ENCODE assay signal across 8 cellular contexts in the genomic region with DNA sequence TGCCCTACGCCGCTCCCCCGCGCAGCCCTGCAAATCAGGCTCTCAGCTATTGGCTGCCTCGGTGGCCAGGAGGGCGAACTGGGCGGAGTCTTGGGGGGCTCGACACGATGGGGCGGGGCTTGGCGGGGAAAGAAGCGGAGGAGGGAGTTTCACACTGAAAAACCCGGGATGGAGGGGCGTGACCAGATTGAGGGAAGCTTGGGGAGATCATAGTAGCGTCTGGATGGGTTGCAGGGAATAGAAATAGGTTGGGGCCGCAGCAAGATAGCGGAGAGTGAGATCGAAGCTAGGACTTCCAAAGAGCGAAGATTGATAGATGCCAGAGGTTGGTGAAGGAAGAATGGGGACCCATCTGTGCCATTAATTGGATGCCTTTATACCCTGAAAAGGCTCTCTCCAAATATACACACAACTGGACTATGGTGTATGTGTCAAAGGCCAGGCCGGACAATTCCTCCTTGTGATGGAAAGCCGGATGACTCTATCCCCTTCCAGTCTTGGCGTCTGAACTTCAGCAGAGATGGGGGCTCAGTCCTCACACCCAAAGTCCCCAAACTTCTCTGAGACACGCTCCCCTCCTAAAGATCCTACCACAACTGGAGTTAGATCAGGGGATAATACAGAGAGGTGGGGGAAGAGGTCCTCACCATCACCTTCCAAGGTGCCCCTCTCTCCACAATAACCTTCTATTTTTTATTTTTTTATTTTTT. TPM values are rescaled to one million over a fixed set of nuclear protein-coding genes. Genes with fewer than 3 reads are reported as not detected.
DNase-seq lines count a peak whose midpoint lies in the region; ATAC-seq and TF ChIP-seq lines count a peak whose summit lies in the region.

No MANE protein-coding gene starts in this region.

- TF ChIP-seq CTCF in GM13977 (IDR thresholded peaks at IDR 0.05; ENCODE audit: extremely low read depth, insufficient read depth, missing control alignments) (no peak), RWPE1 (conservative IDR thresholded peaks at IDR 0.05; ENCODE audit: low read depth) (no peak)

- H3K27ac Mint-ChIP-seq in activated naive CD8-positive, alpha-beta T cell treated with anti-CD3 and anti-CD28 coated beads for 36 hours, result no peak overlapping the region

- H3K27ac ChIP-seq in RWPE1, result no peak overlapping the region

- POLR2A ChIA-PET in RWPE1 (lab: Yijun Ruan, JAX; ENCODE audit: low non-redundant PET), result no interaction called here

- H3K27me3 Mint-ChIP-seq in activated naive CD8-positive, alpha-beta T cell treated with anti-CD3 and anti-CD28 coated beads for 36 hours, result peaks cover 45% of the 10 kb centered on the region

- peak; percentile 65 for DNase-seq in GM13977 (ENCODE audit: low spot score)
- DNase-seq in NCI-H524 treated with DMSO at 0.1 percent for 48 hours (lab: John Stamatoyannopoulos, UW), result peak; percentile 49
- DNase-seq in activated naive CD8-positive, alpha-beta T cell treated with anti-CD3 and anti-CD28 coated beads for 36 hours, result peak; percentile 79
- DNase-seq in left ventricle myocardium superior, result peak; percentile 82
- peak; percentile 85 for DNase-seq in sciatic nerve (ENCODE audit: low spot score)
- no peak for DNase-seq in RWPE1 (ENCODE audit: low spot score)
- DNase-seq in SKM-1 (lab: John Stamatoyannopoulos, UW; ENCODE audit: unreplicated experiment), result no peak

- in situ Hi-C loops in GM13977 (cut with MboI; ENCODE audit: low pct_unique_long_range_greater_than_20kb, low sequenced_read_pairs, unreplicated experiment), result no loop called here

- H3K36me3 Mint-ChIP-seq in activated naive CD8-positive, alpha-beta T cell treated with anti-CD3 and anti-CD28 coated beads for 36 hours, result no peaks in the 10 kb centered on the region

- peak; percentile 87 for ATAC-seq in left ventricle myocardium superior
- ATAC-seq in sciatic nerve, result peak; percentile 89
- ATAC-seq in GM18502 (IDR thresholded peaks at IDR 0.05; ENCODE audit: poor library complexity, unreplicated experiment), result no peak

- intact Hi-C loops in left ventricle myocardium superior (cut with micrococcal nuclease), result no loop called here
- intact Hi-C loops in sciatic nerve (cut with DNase I), result no loop called here

- no peaks in the 10 kb centered on the region for H3K9me3 Mint-ChIP-seq in activated naive CD8-positive, alpha-beta T cell treated with anti-CD3 and anti-CD28 coated beads for 36 hours

- CTCF ChIA-PET in RWPE1 (lab: Yijun Ruan, JAX), result interaction anchor here (0.6 to 2.2 kb wide), 3 partner anchors 18 to 234 kb away, joined by 3 to 10 read pairs (median 4); no protein-coding TSS in a partner anchor

- peaks cover 7% of the 10 kb centered on the region for H3K4me1 Mint-ChIP-seq in activated naive CD8-positive, alpha-beta T cell treated with anti-CD3 and anti-CD28 coated beads for 36 hours

- H3K4me3 Mint-ChIP-seq in activated naive CD8-positive, alpha-beta T cell treated with anti-CD3 and anti-CD28 coated beads for 36 hours, result peak overlapping the region; percentile 81

RNA-seq across cellular contexts. Expression of a gene that starts 0.4 kb away (rescaled TPM):
- under 1 TPM; 0.14 to 0.20 TPM for total RNA-seq in activated naive CD8-positive, alpha-beta T cell treated with anti-CD3 and anti-CD28 coated beads for 36 hours
- total RNA-seq in left ventricle myocardium superior (0.62 TPM), sciatic nerve (0.49 TPM)

RNA-seq across cellular contexts. Expression of a gene that starts 26.0 kb away (rescaled TPM):
- 1,000 to 10,000 TPM; 3,075 to 3,102 TPM for total RNA-seq in activated naive CD8-positive, alpha-beta T cell treated with anti-CD3 and anti-CD28 coated beads for 36 hours
- total RNA-seq in left ventricle myocardium superior (992 TPM), sciatic nerve (1,170 TPM)

RNA-seq across cellular contexts. Expression of a gene that starts 28.7 kb away (rescaled TPM):
- total RNA-seq in activated naive CD8-positive, alpha-beta T cell treated with anti-CD3 and anti-CD28 coated beads for 36 hours, result 10 to 100 TPM; 12.7 to 14.4 TPM
- total RNA-seq in left ventricle myocardium superior, result 5.7 TPM
- 16.9 TPM for total RNA-seq in sciatic nerve

Comparison
In these comparisons a context has a peak if more than half of its experiments do, and no peak if none do; other contexts are left out.
1. DNase-seq: peak in GM13977 (single experiment), NCI-H524 treated with DMSO at 0.1 percent for 48 hours (single experiment), activated naive CD8-positive, alpha-beta T cell treated with anti-CD3 and anti-CD28 coated beads for 36 hours (single experiment), left ventricle myocardium superior (single experiment) and sciatic nerve (single experiment); none in RWPE1 (single experiment) and SKM-1 (single experiment).